In the genomic region with DNA sequence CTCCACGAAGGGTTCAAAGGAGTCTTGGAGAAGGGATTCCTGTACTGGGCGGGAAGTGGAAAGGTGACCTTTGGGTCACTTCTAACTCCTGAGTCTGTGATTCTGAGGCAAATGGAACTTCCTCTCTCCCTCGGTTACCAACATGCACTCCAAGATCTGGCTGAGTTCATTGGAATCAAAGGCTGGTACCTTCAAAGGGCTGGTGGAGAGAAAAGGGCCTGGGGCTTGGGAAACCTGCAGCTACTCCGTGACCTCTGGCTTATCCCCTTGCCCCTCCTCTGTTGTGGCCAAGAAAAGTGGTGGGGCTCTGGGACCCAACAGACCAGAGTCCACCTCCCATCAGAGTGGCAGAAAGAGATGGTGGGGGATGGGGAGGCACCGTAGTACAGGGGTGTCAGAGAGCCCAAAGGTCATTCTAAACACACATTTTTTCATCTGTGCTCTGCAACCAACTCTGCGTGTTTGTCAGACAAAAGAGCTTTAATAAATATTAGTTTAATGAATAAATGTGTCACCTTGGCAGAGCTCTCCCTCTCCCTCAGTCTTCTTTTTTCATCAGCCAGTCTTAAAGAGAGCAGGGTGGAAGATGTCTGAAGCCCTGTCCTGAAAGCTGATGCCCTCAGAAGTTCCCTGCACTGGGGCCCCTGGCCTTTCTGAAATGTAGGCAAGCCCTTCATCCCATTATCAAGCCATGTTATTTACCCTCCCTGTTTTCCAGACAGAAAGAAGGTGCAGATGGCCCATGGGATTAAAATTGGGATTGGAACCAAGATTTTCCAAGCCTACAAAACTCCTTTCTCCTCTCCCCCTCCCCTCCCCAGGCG, we compare ENCODE assay signal across 1 cellular context.
A peak's percentile ranks its signal among the peaks of the same experiment; 100 is the strongest.
TF ChIP-seq lines count a peak whose summit lies in the region.

No MANE protein-coding gene starts in this region.

TF ChIP-seq in HepG2, 621 proteins besides CTCF, POLR2A, EP300 and RAD21 (continued from another document and continues in another):
- TF ChIP-seq MXI1 (IDR thresholded peaks at IDR 0.05; ENCODE audit: borderline replicate concordance, low read depth, low read length) = peak; percentile 55; the same call in 2 of the 3 replicates
- peak; percentile 9; the same call in 1 of the 2 replicates for TF ChIP-seq POLR2AphosphoS5 (IDR thresholded peaks at IDR 0.05; ENCODE audit: low read depth, low read length)
- TF ChIP-seq FOXM1 (CRISPR knock-in tag; IDR thresholded peaks at IDR 0.05) = no peak
- TF ChIP-seq NCOA2 (CRISPR knock-in tag; IDR thresholded peaks at IDR 0.05) = peak; percentile 97
- TF ChIP-seq ERF (CRISPR knock-in tag; IDR thresholded peaks at IDR 0.05) = peak; percentile 88; the same call in 1 of the 2 replicates
- TF ChIP-seq KAT8 (CRISPR knock-in tag; IDR thresholded peaks at IDR 0.05) = peak; percentile 89
- peak; percentile 51; the same call in 1 of the 2 replicates for TF ChIP-seq ELF1 (CRISPR knock-in tag; IDR thresholded peaks at IDR 0.05)
- TF ChIP-seq THAP8 (CRISPR knock-in tag; IDR thresholded peaks at IDR 0.05; ENCODE audit: borderline replicate concordance) = 0 out of 2 replicates have a peak, but pooled peaks have one; percentile 61
- peak; percentile 56; the same call in 1 of the 2 replicates for TF ChIP-seq ZSCAN5A (CRISPR knock-in tag; IDR thresholded peaks at IDR 0.05; ENCODE audit: borderline replicate concordance)
- no peak for TF ChIP-seq TP53 (CRISPR knock-in tag; conservative IDR thresholded peaks at IDR 0.05)
- peak; percentile 83; the same call in 1 of the 2 replicates for TF ChIP-seq ZNF501 (CRISPR knock-in tag; IDR thresholded peaks at IDR 0.05)
- TF ChIP-seq FOSL2 (CRISPR knock-in tag; IDR thresholded peaks at IDR 0.05) = peak; percentile 89
- TF ChIP-seq ATF1 (CRISPR knock-in tag; IDR thresholded peaks at IDR 0.05) = no peak
- TF ChIP-seq, protein P1, sequence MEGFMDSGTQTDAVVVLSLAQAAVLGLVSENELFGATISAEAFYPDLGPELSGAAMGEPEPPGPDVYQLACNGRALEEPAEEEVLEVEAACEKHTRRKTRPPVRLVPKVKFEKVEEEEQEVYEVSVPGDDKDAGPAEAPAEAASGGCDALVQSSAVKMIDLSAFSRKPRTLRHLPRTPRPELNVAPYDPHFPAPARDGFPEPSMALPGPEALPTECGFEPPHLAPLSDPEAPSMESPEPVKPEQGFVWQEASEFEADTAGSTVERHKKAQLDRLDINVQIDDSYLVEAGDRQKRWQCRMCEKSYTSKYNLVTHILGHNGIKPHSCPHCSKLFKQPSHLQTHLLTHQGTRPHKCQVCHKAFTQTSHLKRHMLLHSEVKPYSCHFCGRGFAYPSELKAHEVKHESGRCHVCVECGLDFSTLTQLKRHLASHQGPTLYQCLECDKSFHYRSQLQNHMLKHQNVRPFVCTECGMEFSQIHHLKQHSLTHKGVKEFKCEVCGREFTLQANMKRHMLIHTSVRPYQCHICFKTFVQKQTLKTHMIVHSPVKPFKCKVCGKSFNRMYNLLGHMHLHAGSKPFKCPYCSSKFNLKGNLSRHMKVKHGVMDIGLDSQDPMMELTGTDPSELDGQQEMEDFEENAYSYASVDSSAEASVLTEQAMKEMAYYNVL (CRISPR knock-in tag; IDR thresholded peaks at IDR 0.05; ENCODE audit: borderline replicate concordance) = peak; percentile 91
- no peak for TF ChIP-seq MAFG (CRISPR knock-in tag; IDR thresholded peaks at IDR 0.05)
- peak; percentile 91 for TF ChIP-seq ESRRA (CRISPR knock-in tag; IDR thresholded peaks at IDR 0.05; ENCODE audit: low read depth)
- TF ChIP-seq TEAD2 (CRISPR knock-in tag; IDR thresholded peaks at IDR 0.05) = no peak
- TF ChIP-seq REL (CRISPR knock-in tag; conservative IDR thresholded peaks at IDR 0.05) = no peak
- no peak for TF ChIP-seq ZNF282 (IDR thresholded peaks at IDR 0.05; ENCODE audit: partially characterized antibody)
- TF ChIP-seq ZNF577 (CRISPR knock-in tag; IDR thresholded peaks at IDR 0.05; ENCODE audit: borderline replicate concordance, low read depth) = no peak
- TF ChIP-seq, protein P2, sequence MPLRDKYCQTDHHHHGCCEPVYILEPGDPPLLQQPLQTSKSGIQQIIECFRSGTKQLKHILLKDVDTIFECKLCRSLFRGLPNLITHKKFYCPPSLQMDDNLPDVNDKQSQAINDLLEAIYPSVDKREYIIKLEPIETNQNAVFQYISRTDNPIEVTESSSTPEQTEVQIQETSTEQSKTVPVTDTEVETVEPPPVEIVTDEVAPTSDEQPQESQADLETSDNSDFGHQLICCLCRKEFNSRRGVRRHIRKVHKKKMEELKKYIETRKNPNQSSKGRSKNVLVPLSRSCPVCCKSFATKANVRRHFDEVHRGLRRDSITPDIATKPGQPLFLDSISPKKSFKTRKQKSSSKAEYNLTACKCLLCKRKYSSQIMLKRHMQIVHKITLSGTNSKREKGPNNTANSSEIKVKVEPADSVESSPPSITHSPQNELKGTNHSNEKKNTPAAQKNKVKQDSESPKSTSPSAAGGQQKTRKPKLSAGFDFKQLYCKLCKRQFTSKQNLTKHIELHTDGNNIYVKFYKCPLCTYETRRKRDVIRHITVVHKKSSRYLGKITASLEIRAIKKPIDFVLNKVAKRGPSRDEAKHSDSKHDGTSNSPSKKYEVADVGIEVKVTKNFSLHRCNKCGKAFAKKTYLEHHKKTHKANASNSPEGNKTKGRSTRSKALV (CRISPR knock-in tag; IDR thresholded peaks at IDR 0.05) = no peak
- peak; percentile 96 for TF ChIP-seq ZBTB7A (CRISPR knock-in tag; IDR thresholded peaks at IDR 0.05)
- TF ChIP-seq, protein P3, sequence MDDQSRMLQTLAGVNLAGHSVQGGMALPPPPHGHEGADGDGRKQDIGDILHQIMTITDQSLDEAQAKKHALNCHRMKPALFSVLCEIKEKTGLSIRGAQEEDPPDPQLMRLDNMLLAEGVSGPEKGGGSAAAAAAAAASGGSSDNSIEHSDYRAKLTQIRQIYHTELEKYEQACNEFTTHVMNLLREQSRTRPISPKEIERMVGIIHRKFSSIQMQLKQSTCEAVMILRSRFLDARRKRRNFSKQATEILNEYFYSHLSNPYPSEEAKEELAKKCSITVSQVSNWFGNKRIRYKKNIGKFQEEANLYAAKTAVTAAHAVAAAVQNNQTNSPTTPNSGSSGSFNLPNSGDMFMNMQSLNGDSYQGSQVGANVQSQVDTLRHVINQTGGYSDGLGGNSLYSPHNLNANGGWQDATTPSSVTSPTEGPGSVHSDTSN (CRISPR knock-in tag; IDR thresholded peaks at IDR 0.05; ENCODE audit: borderline replicate concordance) = no peak
- TF ChIP-seq, protein P4, sequence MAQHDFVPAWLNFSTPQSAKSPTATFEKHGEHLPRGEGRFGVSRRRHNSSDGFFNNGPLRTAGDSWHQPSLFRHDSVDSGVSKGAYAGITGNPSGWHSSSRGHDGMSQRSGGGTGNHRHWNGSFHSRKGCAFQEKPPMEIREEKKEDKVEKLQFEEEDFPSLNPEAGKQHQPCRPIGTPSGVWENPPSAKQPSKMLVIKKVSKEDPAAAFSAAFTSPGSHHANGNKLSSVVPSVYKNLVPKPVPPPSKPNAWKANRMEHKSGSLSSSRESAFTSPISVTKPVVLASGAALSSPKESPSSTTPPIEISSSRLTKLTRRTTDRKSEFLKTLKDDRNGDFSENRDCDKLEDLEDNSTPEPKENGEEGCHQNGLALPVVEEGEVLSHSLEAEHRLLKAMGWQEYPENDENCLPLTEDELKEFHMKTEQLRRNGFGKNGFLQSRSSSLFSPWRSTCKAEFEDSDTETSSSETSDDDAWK (CRISPR knock-in tag; IDR thresholded peaks at IDR 0.05) = no peak
- no peak for TF ChIP-seq ZNF276 (CRISPR knock-in tag; IDR thresholded peaks at IDR 0.05; ENCODE audit: low read depth)
- TF ChIP-seq ZNF142 (CRISPR knock-in tag; IDR thresholded peaks at IDR 0.05) = no peak
- TF ChIP-seq ZNF3 (CRISPR knock-in tag; IDR thresholded peaks at IDR 0.05) = peak; percentile 75; the same call in 1 of the 2 replicates
- TF ChIP-seq ZBTB7B (CRISPR knock-in tag; IDR thresholded peaks at IDR 0.05) = peak; percentile 94
- TF ChIP-seq ZNF143 (CRISPR knock-in tag; IDR thresholded peaks at IDR 0.05) = no peak
- no peak for TF ChIP-seq U2AF2 (IDR thresholded peaks at IDR 0.05; ENCODE audit: low read depth, low read length)
- no peak for TF ChIP-seq NBN (conservative IDR thresholded peaks at IDR 0.05)
- peak; percentile 49 for TF ChIP-seq ZNF629 (CRISPR knock-in tag; conservative IDR thresholded peaks at IDR 0.05)
- no peak for TF ChIP-seq RARG (CRISPR knock-in tag; IDR thresholded peaks at IDR 0.05; ENCODE audit: low read depth)
- TF ChIP-seq AFF4 (CRISPR knock-in tag; IDR thresholded peaks at IDR 0.05) = 0 out of 2 replicates have a peak, but pooled peaks have one; percentile 56
